ENCODE assay signal across 24 cellular contexts in the genomic region with DNA sequence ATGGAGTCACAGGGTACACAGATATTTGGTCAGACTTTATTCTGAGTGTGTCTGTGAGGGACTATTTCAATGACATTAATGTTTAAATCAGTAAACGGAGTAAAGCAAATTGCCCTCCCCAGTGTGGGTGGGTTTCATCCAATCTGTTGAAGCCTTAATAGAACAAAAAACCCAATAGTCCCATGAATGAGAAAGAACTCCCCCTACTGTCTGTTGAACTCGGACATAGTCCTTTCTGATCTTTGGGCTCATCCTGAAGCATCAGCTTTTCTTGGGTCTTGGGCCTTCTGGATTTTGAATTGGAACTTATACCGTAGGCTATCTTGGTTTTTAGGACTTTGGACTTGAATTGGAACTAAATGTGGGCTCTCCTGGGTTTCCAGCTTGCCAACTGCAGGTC.
"Had no signal": no experiment of that assay in that cellular context is flagged by ENCODE, and none has a peak within 500 bp of the region (broad histone marks: within the 10 kb centered on the region; RNA-seq: fewer than 3 reads in every experiment).

No MANE protein-coding gene starts in this region.

- H3K4me1 Mint-ChIP-seq: natural killer cell; stimulated activated naive B cell treated with anti-CD40 and anti-IgM and Interleukin-4, amounts not matched to agents 10 μg/mL and 1 μg/mL and 100 μg/mL, for 72 hours had no signal

- H3K4me1 ChIP-seq: esophagus squamous epithelium, heart right ventricle, lower lobe of right lung, pancreas, right lobe of liver, tibial nerve, upper lobe of left lung had no signal

- H3K36me3 Mint-ChIP-seq: natural killer cell; stimulated activated naive B cell treated with anti-CD40 and anti-IgM and Interleukin-4, amounts not matched to agents 10 μg/mL and 1 μg/mL and 100 μg/mL, for 72 hours had no signal

- H3K4me3 ChIP-seq: coronary artery, esophagus squamous epithelium, heart right ventricle, lower lobe of right lung, pancreas, right lobe of liver, thoracic aorta, tibial nerve, upper lobe of left lung had no signal

- H3K9me3 Mint-ChIP-seq: stimulated activated naive CD8-positive, alpha-beta T cell treated with anti-CD3 and anti-CD28 coated beads, Interleukin-15, Interleukin-2, amounts not matched to agents 100 ng/mL and 50 ng/mL, for 24 hours had no signal

- H3K27me3 Mint-ChIP-seq: stimulated activated naive B cell treated with anti-CD40 and anti-IgM and Interleukin-4, amounts not matched to agents 10 μg/mL and 1 μg/mL and 100 μg/mL, for 72 hours; stimulated activated naive CD8-positive, alpha-beta T cell treated with anti-CD3 and anti-CD28 coated beads, Interleukin-15, Interleukin-2, amounts not matched to agents 100 ng/mL and 50 ng/mL, for 24 hours had no signal

- H3K4me3 Mint-ChIP-seq: natural killer cell; stimulated activated naive B cell treated with anti-CD40 and anti-IgM and Interleukin-4, amounts not matched to agents 10 μg/mL and 1 μg/mL and 100 μg/mL, for 72 hours; stimulated activated naive CD8-positive, alpha-beta T cell treated with anti-CD3 and anti-CD28 coated beads, Interleukin-15, Interleukin-2, amounts not matched to agents 100 ng/mL and 50 ng/mL, for 24 hours had no signal

- H3K27me3 ChIP-seq: esophagus squamous epithelium, heart right ventricle, neutrophil, pancreas, right lobe of liver, tibial nerve, upper lobe of left lung had no signal

- H3K27ac ChIP-seq: coronary artery, esophagus squamous epithelium, heart right ventricle, lower lobe of right lung, neutrophil, pancreas, right lobe of liver, thoracic aorta, tibial nerve, upper lobe of left lung had no signal

- ATAC-seq: heart right ventricle; left ventricle myocardium superior; lower lobe of right lung; natural killer cell; pancreas; right lobe of liver; stimulated activated naive B cell treated with anti-CD40 and anti-IgM and Interleukin-4, amounts not matched to agents 10 μg/mL and 1 μg/mL and 100 μg/mL, for 72 hours had no signal

- DNase-seq: dermis blood vessel endothelial cell; effector memory CD4-positive, alpha-beta T cell; erythroblast; esophagus squamous epithelium; foreskin melanocyte; glutamatergic neuron; heart right ventricle; hypothalamus; left ventricle myocardium superior; lower lobe of right lung; natural killer cell; pancreas; retina; right lobe of liver; small intestine; stimulated activated CD4-positive, alpha-beta T cell treated with anti-CD3 and anti-CD28 coated beads, Interleukin-15, amount 100 ng/mL, for 24 hours; stimulated activated CD4-positive, alpha-beta T cell treated with anti-CD3 and anti-CD28 coated beads, Interleukin-2, amount 100 ng/mL, for 48 hours; stimulated activated naive B cell treated with anti-CD40 and anti-IgM and Interleukin-4, amounts not matched to agents 10 μg/mL and 1 μg/mL and 100 μg/mL, for 72 hours; upper lobe of left lung had no signal

- H3K9me3 ChIP-seq: esophagus squamous epithelium, lower lobe of right lung, neutrophil, pancreas, right lobe of liver, thoracic aorta, tibial nerve, upper lobe of left lung had no signal

- H3K27ac Mint-ChIP-seq: natural killer cell; stimulated activated naive B cell treated with anti-CD40 and anti-IgM and Interleukin-4, amounts not matched to agents 10 μg/mL and 1 μg/mL and 100 μg/mL, for 72 hours; stimulated activated naive CD8-positive, alpha-beta T cell treated with anti-CD3 and anti-CD28 coated beads, Interleukin-15, Interleukin-2, amounts not matched to agents 100 ng/mL and 50 ng/mL, for 24 hours had no signal

- H3K36me3 ChIP-seq: esophagus squamous epithelium, heart right ventricle, lower lobe of right lung, neutrophil, pancreas, right lobe of liver, thoracic aorta, tibial nerve, upper lobe of left lung had no signal
